15 cellular contexts compared by ENCODE assay signal in the genomic region with DNA sequence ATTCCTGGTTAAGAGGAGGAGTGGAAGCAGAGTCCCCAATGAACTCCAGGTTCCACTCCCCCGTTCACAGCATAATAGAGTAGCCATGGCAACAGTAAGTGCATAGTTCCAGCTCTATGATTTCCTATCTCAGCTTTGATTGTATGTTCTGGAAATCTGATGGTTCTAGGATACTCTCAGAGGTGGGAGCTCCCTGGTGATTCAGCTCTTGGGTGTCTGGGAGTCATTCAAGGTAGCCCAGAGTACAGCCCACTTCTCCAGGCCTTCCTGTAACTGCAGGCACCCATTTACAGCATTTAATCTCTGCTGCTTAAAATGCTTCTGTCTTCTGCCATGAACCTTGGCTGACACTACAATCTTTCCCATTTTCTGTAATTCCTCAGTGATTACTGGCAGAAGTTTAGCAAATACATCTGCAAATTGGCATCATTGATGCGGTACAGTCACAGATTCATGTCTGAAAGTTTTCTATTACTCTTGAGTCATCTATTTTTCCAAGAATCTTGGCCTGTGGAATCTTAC.
DNase-seq lines count a peak whose midpoint lies in the region; ATAC-seq and TF ChIP-seq lines count a peak whose summit lies in the region.
"Had no signal": no experiment of that assay in that cellular context is flagged by ENCODE, and none has a peak within 500 bp of the region (broad histone marks: within the 10 kb centered on the region; RNA-seq: fewer than 3 reads in every experiment).

No MANE protein-coding gene starts in this region.

- peak; percentile 67; the same call in 1 of the 3 replicates for ATAC-seq in RWPE2 (ENCODE audit: low read depth)
- ATAC-seq in HG02798 (IDR thresholded peaks at IDR 0.05; ENCODE audit: poor library complexity, unreplicated experiment), result no peak
- ATAC-seq: GM12878 had no signal

- no peaks in the 10 kb centered on the region for H3K4me1 ChIP-seq in RWPE2 (ENCODE audit: insufficient read depth, poor library complexity, severe bottlenecking)

- no peak for TF ChIP-seq POLR2A in erythroblast (IDR thresholded peaks at IDR 0.05; ENCODE audit: low read length)

- H3K9me3 ChIP-seq in RWPE2 (ENCODE audit: severe bottlenecking), result no peaks in the 10 kb centered on the region

- DNase-seq in GM04503 (ENCODE audit: low read depth) (peak; percentile 94), RWPE2 (ENCODE audit: low spot score) (no peak), fibroblast of pulmonary artery (ENCODE audit: low read depth) (peak; percentile 92), retinal pigment epithelial cell (ENCODE audit: low read depth) (peak; percentile 80), erythroblast (lab: John Stamatoyannopoulos, UW) (no peak), mesenteric fat pad (ENCODE audit: low spot score) (no peak)
- DNase-seq in NK-92 treated with Interleukin-12 subunit alpha and Interleukin-12 subunit beta, amount 100 ng/mL, for 24 hours (lab: John Stamatoyannopoulos, UW), result no peak
- DNase-seq: Calu3; dorsolateral prefrontal cortex; heart left ventricle; NCI-H524 treated with DMSO at 0.1 percent for 48 hours; stimulated activated CD4-positive, alpha-beta T cell treated with anti-CD3 and anti-CD28 coated beads, Interleukin-15, amount 100 ng/mL, for 24 hours had no signal

- H3K4me3 ChIP-seq in RWPE2 (ENCODE audit: severe bottlenecking) (no peak overlapping the region), fibroblast of pulmonary artery (replicated peaks; ENCODE audit: low read depth, low read length) (no peak overlapping the region), retinal pigment epithelial cell (ENCODE audit: low read length) (no peak overlapping the region)
- H3K4me3 ChIP-seq: dorsolateral prefrontal cortex, GM12878, heart left ventricle, tibial nerve had no signal

- no peak overlapping the region for H3K27ac ChIP-seq in RWPE2 (ENCODE audit: poor library complexity, severe bottlenecking)
- H3K27ac ChIP-seq: dorsolateral prefrontal cortex, heart left ventricle, tibial nerve had no signal

- no peaks in the 10 kb centered on the region for H3K27me3 ChIP-seq in RWPE2 (ENCODE audit: insufficient read depth, poor library complexity, severe bottlenecking)
- H3K27me3 ChIP-seq: dorsolateral prefrontal cortex, heart left ventricle, tibial nerve had no signal

- no peaks in the 10 kb centered on the region for H3K36me3 ChIP-seq in RWPE2 (ENCODE audit: low read depth)
- H3K36me3 ChIP-seq: heart left ventricle, tibial nerve had no signal

- no peak for TF ChIP-seq CTCF in RWPE2 (IDR thresholded peaks at IDR 0.05; ENCODE audit: poor library complexity, severe bottlenecking)
- TF ChIP-seq CTCF in fibroblast of pulmonary artery (IDR thresholded peaks at IDR 0.05; ENCODE audit: low read length, missing control alignments), result no peak
- TF ChIP-seq CTCF in retinal pigment epithelial cell (conservative IDR thresholded peaks at IDR 0.05; ENCODE audit: low read depth, low read length), result no peak

Comparison
In these comparisons a context has a peak if more than half of its experiments do, and no peak if none do; other contexts are left out.
1. DNase-seq: peak in GM04503 (single experiment), fibroblast of pulmonary artery (single experiment) and retinal pigment epithelial cell (single experiment); none in RWPE2 (single experiment), NK-92 treated with Interleukin-12 subunit alpha and Interleukin-12 subunit beta, amount 100 ng/mL, for 24 hours (single experiment), erythroblast (0 of 2) and mesenteric fat pad (single experiment).